In genomic region chr2:176457486-176457885, GRCh38 we compare ENCODE assay signal across 26 cellular contexts.
"Had no signal": no experiment of that assay in that cellular context is flagged by ENCODE, and none has a peak within 500 bp of the region (broad histone marks: within the 10 kb centered on the region; RNA-seq: fewer than 3 reads in every experiment).

No MANE protein-coding gene starts in this region.

- H3K4me2 ChIP-seq: KMS-11, PC-9 had no signal

- H3K27me3 ChIP-seq: ascending aorta had no signal

- H3K4me1 ChIP-seq: ascending aorta had no signal

- H2AFZ ChIP-seq: PC-9 had no signal

- H3K27ac ChIP-seq: ascending aorta, KMS-11, PC-9, RWPE1 had no signal

- H3K4me3 Mint-ChIP-seq: activated CD4-positive, alpha-beta T cell treated with anti-CD3 and anti-CD28 coated beads, Interleukin-2, amount 10 ng/mL, durations not matched to agents 24 days and 14 days; activated CD8-positive, alpha-beta T cell treated with anti-CD3 and anti-CD28 coated beads for 36 hours; activated naive CD4-positive, alpha-beta T cell treated with anti-CD3 and anti-CD28 coated beads, Interleukin-2, amount 50 U/mL, for 24 hours; activated naive CD8-positive, alpha-beta T cell treated with anti-CD3 and anti-CD28 coated beads, Interleukin-2, amount 10 ng/mL, durations not matched to agents 7 days and 5 days; activated T-cell treated with anti-CD3 and anti-CD28 coated beads, Interleukin-2, amount 50 U/mL, for 72 hours; activated T-helper 17 cell treated with anti-CD3 and anti-CD28 coated beads, Interleukin-2, amount 50 U/mL, for 72 hours; T-helper 1 cell treated with Interleukin-12 subunit alpha and Interleukin-12 subunit beta and Interleukin-4 antibody, amounts not matched to agents 30 μg/mL and 1 μg/mL, for 36 hours; T-helper 2 cell treated with Interferon-gamma antibody and Interleukin-4, amounts not matched to agents 5 μg/mL and 100 μg/mL, for 36 hours had no signal

- H3K9ac ChIP-seq: KMS-11 had no signal

- DNase-seq: activated CD4-positive, alpha-beta T cell treated with anti-CD3 and anti-CD28 coated beads, Interleukin-2, amount 10 ng/mL, durations not matched to agents 24 days and 14 days; activated CD4-positive, alpha-beta T cell treated with anti-CD3 and anti-CD28 coated beads, Interleukin-2, amount 50 U/mL, for 4 hours; activated CD8-positive, alpha-beta T cell treated with anti-CD3 and anti-CD28 coated beads for 36 hours; activated effector memory CD4-positive, alpha-beta T cell treated with anti-CD3 and anti-CD28 coated beads, Interleukin-2, amount 50 U/mL, for 16 hours; activated naive CD4-positive, alpha-beta T cell treated with Interleukin-2 at 50 U/mL for 16 hours; activated naive CD8-positive, alpha-beta T cell treated with anti-CD3 and anti-CD28 coated beads, Interleukin-2, amount 10 ng/mL, durations not matched to agents 7 days and 5 days; activated T-cell treated with anti-CD3 and anti-CD28 coated beads, Interleukin-2, amount 50 U/mL, for 1 hour; activated T-cell treated with anti-CD3 and anti-CD28 coated beads, Interleukin-2, amount 50 U/mL, for 72 hours; amygdala; caudate nucleus; NCI-H1048; NCI-H1436 treated with DMSO at 0.1 percent for 48 hours; NCI-H1694 treated with DMSO at 0.1 percent for 48 hours; NCI-H2029; NCI-H510A; NCI-H526; NCI-H748 treated with DMSO at 0.1 percent for 48 hours; PC-9; Right ventricle myocardium superior had no signal

- H3K36me3 ChIP-seq: ascending aorta had no signal

- H3K9me3 Mint-ChIP-seq: activated CD4-positive, alpha-beta T cell treated with anti-CD3 and anti-CD28 coated beads, Interleukin-2, amount 10 ng/mL, durations not matched to agents 24 days and 14 days; activated CD8-positive, alpha-beta T cell treated with anti-CD3 and anti-CD28 coated beads for 36 hours; activated naive CD4-positive, alpha-beta T cell treated with anti-CD3 and anti-CD28 coated beads, Interleukin-2, amount 50 U/mL, for 24 hours; activated naive CD8-positive, alpha-beta T cell treated with anti-CD3 and anti-CD28 coated beads, Interleukin-2, amount 10 ng/mL, durations not matched to agents 7 days and 5 days; activated T-cell treated with anti-CD3 and anti-CD28 coated beads, Interleukin-2, amount 50 U/mL, for 72 hours; activated T-helper 17 cell treated with anti-CD3 and anti-CD28 coated beads, Interleukin-2, amount 50 U/mL, for 72 hours; T-helper 1 cell treated with Interleukin-12 subunit alpha and Interleukin-12 subunit beta and Interleukin-4 antibody, amounts not matched to agents 30 μg/mL and 1 μg/mL, for 36 hours; T-helper 2 cell treated with Interferon-gamma antibody and Interleukin-4, amounts not matched to agents 5 μg/mL and 100 μg/mL, for 36 hours had no signal

- H3K9me3 ChIP-seq: ascending aorta had no signal

- H3K4me3 ChIP-seq: ascending aorta, PC-9 had no signal

- H3K36me3 Mint-ChIP-seq: activated naive CD4-positive, alpha-beta T cell treated with anti-CD3 and anti-CD28 coated beads, Interleukin-2, amount 50 U/mL, for 24 hours; activated naive CD8-positive, alpha-beta T cell treated with anti-CD3 and anti-CD28 coated beads, Interleukin-2, amount 10 ng/mL, durations not matched to agents 7 days and 5 days had no signal

- ATAC-seq: activated CD8-positive, alpha-beta T cell treated with anti-CD3 and anti-CD28 coated beads for 36 hours; activated T-cell treated with anti-CD3 and anti-CD28 coated beads, Interleukin-2, amount 50 U/mL, for 72 hours; activated T-helper 17 cell treated with anti-CD3 and anti-CD28 coated beads, Interleukin-2, amount 50 U/mL, for 72 hours had no signal

- H3K27ac Mint-ChIP-seq: activated CD4-positive, alpha-beta T cell treated with anti-CD3 and anti-CD28 coated beads, Interleukin-2, amount 10 ng/mL, durations not matched to agents 24 days and 14 days; activated CD8-positive, alpha-beta T cell treated with anti-CD3 and anti-CD28 coated beads for 36 hours; activated naive CD4-positive, alpha-beta T cell treated with anti-CD3 and anti-CD28 coated beads, Interleukin-2, amount 50 U/mL, for 24 hours; activated naive CD8-positive, alpha-beta T cell treated with anti-CD3 and anti-CD28 coated beads, Interleukin-2, amount 10 ng/mL, durations not matched to agents 7 days and 5 days; activated T-cell treated with anti-CD3 and anti-CD28 coated beads, Interleukin-2, amount 50 U/mL, for 72 hours; activated T-helper 17 cell treated with anti-CD3 and anti-CD28 coated beads, Interleukin-2, amount 50 U/mL, for 72 hours; T-helper 1 cell treated with Interleukin-12 subunit alpha and Interleukin-12 subunit beta and Interleukin-4 antibody, amounts not matched to agents 30 μg/mL and 1 μg/mL, for 36 hours; T-helper 2 cell treated with Interferon-gamma antibody and Interleukin-4, amounts not matched to agents 5 μg/mL and 100 μg/mL, for 36 hours had no signal

- H3K4me1 Mint-ChIP-seq: activated CD4-positive, alpha-beta T cell treated with anti-CD3 and anti-CD28 coated beads, Interleukin-2, amount 10 ng/mL, durations not matched to agents 24 days and 14 days; activated naive CD4-positive, alpha-beta T cell treated with anti-CD3 and anti-CD28 coated beads, Interleukin-2, amount 50 U/mL, for 24 hours; activated T-helper 17 cell treated with anti-CD3 and anti-CD28 coated beads, Interleukin-2, amount 50 U/mL, for 72 hours had no signal
